Comparison of ENCODE assay signal across 25 cellular contexts in the genomic region with DNA sequence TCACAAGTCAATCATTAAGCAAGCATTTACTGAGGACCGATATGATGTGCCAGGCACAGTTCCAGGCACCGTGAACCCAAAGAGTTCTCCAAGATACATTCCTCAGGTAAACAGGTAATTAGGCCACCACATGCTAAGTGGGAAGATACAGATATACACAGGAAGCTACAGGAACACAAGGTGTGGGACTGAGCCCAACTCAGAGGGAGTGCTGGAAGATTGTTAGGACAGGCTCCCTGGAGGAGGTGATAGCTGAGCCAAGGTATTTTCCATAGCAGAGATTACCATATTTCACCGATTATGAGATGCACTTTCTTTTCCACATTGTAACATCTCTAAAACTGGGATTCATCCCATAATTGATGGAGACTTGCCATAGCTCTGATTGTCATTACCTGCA. TPM values are rescaled to one million over a fixed set of nuclear protein-coding genes. Genes with fewer than 3 reads are reported as not detected.
DNase-seq lines count a peak whose midpoint lies in the region; ATAC-seq, FAIRE-seq and TF ChIP-seq lines count a peak whose summit lies in the region.
"Had no signal": no experiment of that assay in that cellular context is flagged by ENCODE, and none has a peak within 500 bp of the region (broad histone marks: within the 10 kb centered on the region; RNA-seq: fewer than 3 reads in every experiment).

No MANE protein-coding gene starts in this region.

- H2AFZ ChIP-seq in K562 (ENCODE audit: low read depth, low read length) = 0 out of 2 replicates have a peak overlapping the region, but pooled peaks have one; percentile 30
- H2AFZ ChIP-seq in smooth muscle cell (ENCODE audit: low read depth) = no peak overlapping the region
- H2AFZ ChIP-seq: GM23248 had no signal

- FAIRE-seq in A549 (lab: Jason Lieb, UNC) (no peak), K562 (lab: Jason Lieb, UNC) (no peak), GM12892 (lab: Jason Lieb, UNC) (no peak)
- FAIRE-seq: A204.1, D721Med, G401.6, GM19239, H1 had no signal

- no peaks in the 10 kb centered on the region for H4K20me1 ChIP-seq in K562 (replicated peaks; ENCODE audit: control insufficient read depth, insufficient read depth, low read length)
- no peaks in the 10 kb centered on the region for H4K20me1 ChIP-seq in smooth muscle cell (ENCODE audit: low read depth)
- H4K20me1 ChIP-seq: BLaER1 treated with 17β-estradiol and CSF1 and Interleukin-3, amounts not matched to agents 10 nM and 100 nM had no signal

- H3K36me3 ChIP-seq in K562 (ENCODE audit: control insufficient read depth, insufficient read depth, low read length) = no peaks in the 10 kb centered on the region
- H3K36me3 ChIP-seq in smooth muscle cell (ENCODE audit: low read depth) = no peaks in the 10 kb centered on the region
- H3K36me3 ChIP-seq: BE2C; BLaER1 treated with 17β-estradiol and CSF1 and Interleukin-3, amounts not matched to agents 10 nM and 100 nM had no signal

- peaks cover 2% of the 10 kb centered on the region for H3K27me3 Mint-ChIP-seq in glutamatergic neuron (ENCODE audit: unreplicated experiment)

- no TSS peak for BruUV-seq in K562 (replicated peaks; lab: Mats Ljungman, UMichigan)

- TF ChIP-seq RAD21 in A549 (conservative IDR thresholded peaks at IDR 0.05 in 1 of 2, IDR thresholded peaks at IDR 0.05 in 1 of 2) (no peak), K562 (CRISPR knock-in tag; conservative IDR thresholded peaks at IDR 0.05 in 1 of 2, IDR thresholded peaks at IDR 0.05 in 1 of 2) (no peak)

- H3K4me3 Mint-ChIP-seq in glutamatergic neuron (ENCODE audit: unreplicated experiment) = no peak overlapping the region
- H3K4me3 Mint-ChIP-seq: CD14-positive monocyte; CD4-positive, alpha-beta T cell; CD8-positive, alpha-beta memory T cell had no signal

- no peak for TF ChIP-seq CTCF in A549 (IDR thresholded peaks at IDR 0.05)
- no peak for TF ChIP-seq CTCF in K562 (IDR thresholded peaks at IDR 0.05 in 2 of 3, conservative IDR thresholded peaks at IDR 0.05 in 1 of 3; ENCODE audit: insufficient read depth in 2 of 3, low read depth in 1 of 3, low read length in 3 of 3)
- TF ChIP-seq CTCF in smooth muscle cell (IDR thresholded peaks at IDR 0.05; ENCODE audit: borderline replicate concordance, insufficient read depth, poor library complexity, severe bottlenecking) = no peak
- TF ChIP-seq CTCF in glutamatergic neuron (IDR thresholded peaks at IDR 0.05; ENCODE audit: partially characterized antibody, unreplicated experiment) = no peak

- H3K4me3 ChIP-seq in A549 = no peak overlapping the region
- H3K4me3 ChIP-seq in K562 = no peak overlapping the region
- no peak overlapping the region for H3K4me3 ChIP-seq in smooth muscle cell
- H3K4me3 ChIP-seq: BLaER1 treated with 17β-estradiol and CSF1 and Interleukin-3, amounts not matched to agents 10 nM and 100 nM; GM23248 had no signal

- peaks cover 3% of the 10 kb centered on the region for H3K9me3 Mint-ChIP-seq in glutamatergic neuron (ENCODE audit: unreplicated experiment)
- H3K9me3 Mint-ChIP-seq: CD4-positive, alpha-beta T cell had no signal

- H3K4me1 ChIP-seq in A549 (peaks cover 16% of the 10 kb centered on the region), K562 (replicated peaks in 1 of 2; ENCODE audit: control insufficient read depth in 2 of 2, insufficient read depth in 2 of 2, low read length in 2 of 2) (peaks cover 0 to 4% of the 10 kb centered on the region in 2 experiments; a peak in 1 of 5 replicates), smooth muscle cell (ENCODE audit: low read depth) (peaks cover 4% of the 10 kb centered on the region)
- H3K4me1 ChIP-seq: BE2C had no signal

- no peak overlapping the region for H3K27ac Mint-ChIP-seq in glutamatergic neuron (ENCODE audit: unreplicated experiment)
- H3K27ac Mint-ChIP-seq: CD14-positive monocyte; CD4-positive, alpha-beta T cell; CD8-positive, alpha-beta memory T cell had no signal

- H3K27me3 ChIP-seq in K562 (ENCODE audit: control insufficient read depth in 2 of 2, insufficient read depth in 2 of 2, low read length in 2 of 2) (no peaks in the 10 kb centered on the region), smooth muscle cell (ENCODE audit: low read depth) (no peaks in the 10 kb centered on the region)
- H3K27me3 ChIP-seq: BE2C; BLaER1 treated with 17β-estradiol and CSF1 and Interleukin-3, amounts not matched to agents 10 nM and 100 nM had no signal

- H3K4me2 ChIP-seq in A549 = peak overlapping the region; percentile 12; the same call in 1 of the 3 replicates
- no peak overlapping the region for H3K4me2 ChIP-seq in K562 (ENCODE audit: insufficient read depth, low read length)
- H3K4me2 ChIP-seq in smooth muscle cell = no peak overlapping the region
- H3K4me2 ChIP-seq: BLaER1 treated with 17β-estradiol and CSF1 and Interleukin-3, amounts not matched to agents 10 nM and 100 nM had no signal

- H3K9me3 ChIP-seq in A549 = no peaks in the 10 kb centered on the region
- no peaks in the 10 kb centered on the region for H3K9me3 ChIP-seq in K562 (replicated peaks; ENCODE audit: control insufficient read depth, insufficient read depth, low read depth, low read length)
- H3K9me3 ChIP-seq in smooth muscle cell (replicated peaks; ENCODE audit: low read depth) = no peaks in the 10 kb centered on the region
- H3K9me3 ChIP-seq: BE2C had no signal

- peaks cover 29% of the 10 kb centered on the region for H3F3A ChIP-seq in smooth muscle cell (ENCODE audit: low read depth)

- H3K27ac ChIP-seq in A549 (peak overlapping the region in 1 of 2 experiments; percentile 2; a peak in 1 of 6 replicates), K562 (ENCODE audit: extremely low read depth, low read depth, low read length) (no peak overlapping the region), smooth muscle cell (ENCODE audit: low read depth) (peak overlapping the region; percentile 91)
- H3K27ac ChIP-seq: 22Rv1; BLaER1 treated with 17β-estradiol and CSF1 and Interleukin-3, amounts not matched to agents 10 nM and 100 nM; GM23248 had no signal

- 51% methylated on average over 3 of the region's 3 CpGs for WGBS in A549 (ENCODE audit: missing lambda C conversion rate)
- 29% methylated on average over 3 of the region's 3 CpGs for whole genome bisulfite sequencing in K562 (ENCODE audit: insufficient coverage, low coverage, missing lambda C conversion rate)
- WGBS in smooth muscle cell (ENCODE audit: low lambda C conversion rate) = 96% methylated on average over 3 of the region's 3 CpGs

- POLR2A ChIA-PET in A549 (lab: Yijun Ruan, JAX) (no interaction called here), K562 (lab: Yijun Ruan, JAX) (interaction anchor here (0.6 to 2.0 kb wide), 5 partner anchors 8 to 325 kb away, joined by 3 to 6 read pairs (median 3); no protein-coding TSS in a partner anchor)

- intact Hi-C loops in K562 (cut with micrococcal nuclease) = no loop called here

- in situ Hi-C loops in K562 (cut with MboI) = no loop called here

- no peaks in the 10 kb centered on the region for H3K79me2 ChIP-seq in K562 (ENCODE audit: control insufficient read depth, insufficient read depth, low read length)
- H3K79me2 ChIP-seq in smooth muscle cell (ENCODE audit: low read depth) = no peaks in the 10 kb centered on the region

- H3K36me3 Mint-ChIP-seq in glutamatergic neuron (ENCODE audit: unreplicated experiment) = no peaks in the 10 kb centered on the region
- H3K36me3 Mint-ChIP-seq: CD14-positive monocyte; CD8-positive, alpha-beta memory T cell had no signal

- H3K4me1 Mint-ChIP-seq in glutamatergic neuron (ENCODE audit: low read depth, unreplicated experiment) = peaks cover 8% of the 10 kb centered on the region
- H3K4me1 Mint-ChIP-seq: CD14-positive monocyte; CD8-positive, alpha-beta memory T cell had no signal

- H3K9ac ChIP-seq in K562 (ENCODE audit: insufficient read depth in 1 of 2, low read depth in 2 of 2, low read length in 2 of 2) = no peak overlapping the region
- H3K9ac ChIP-seq in smooth muscle cell (ENCODE audit: low read depth) = no peak overlapping the region
- H3K9ac ChIP-seq: BLaER1 treated with 17β-estradiol and CSF1 and Interleukin-3, amounts not matched to agents 10 nM and 100 nM; GM23248 had no signal

- CTCF ChIA-PET in A549 (lab: Yijun Ruan, JAX) (interaction anchor here (1.1 to 1.6 kb wide), 2 partner anchors 14 to 31 kb away, joined by 3 to 4 read pairs; no protein-coding TSS in a partner anchor), K562 (lab: Yijun Ruan, JAX; ENCODE audit: low intra/inter-chr PET ratio) (no interaction called here)

- H3K9me1 ChIP-seq in K562 (ENCODE audit: control insufficient read depth, insufficient read depth, low read length) = no peaks in the 10 kb centered on the region

- ATAC-seq in A549 = peak in 1 of 2 experiments; percentile 43; a peak in 2 of 6 replicates
- peak; percentile 25; the same call in 1 of the 3 replicates for ATAC-seq in K562

- DNase-seq in A549 (ENCODE audit: low read depth in 1 of 2, low spot score in 1 of 2) = no peak
- DNase-seq in K562 (ENCODE audit: extremely low read depth in 1 of 4, low spot score in 3 of 4) = no peak
- DNase-seq in cerebellum (ENCODE audit: low spot score) = peak; percentile 79
- no peak for DNase-seq in smooth muscle cell (lab: John Stamatoyannopoulos, UW; ENCODE audit: unreplicated experiment)
- no peak for DNase-seq in GM12892 (ENCODE audit: insufficient read length)
- DNase-seq in glutamatergic neuron = no peak
- no peak for DNase-seq in HK-2 (ENCODE audit: unreplicated experiment)
- DNase-seq: ACHN; AML-193; BE2C; CD4-positive, alpha-beta T cell; CD8-positive, alpha-beta memory T cell; DMS 273 treated with DMSO at 0.1 percent for 48 hours; DMS79 treated with DMSO at 0.1 percent for 48 hours; GM23248; H7; HCEC 1CT had no signal

- no peak for TF ChIP-seq POLR2A in A549 (IDR thresholded peaks at IDR 0.05; ENCODE audit: low read length)
- TF ChIP-seq POLR2A in K562 (conservative IDR thresholded peaks at IDR 0.05) = no peak
- no peak for TF ChIP-seq POLR2A in GM12892 (IDR thresholded peaks at IDR 0.05; ENCODE audit: low read depth, low read length)

- TF ChIP-seq EP300 in A549 (IDR thresholded peaks at IDR 0.05) (no peak), K562 (IDR thresholded peaks at IDR 0.05; ENCODE audit: low read length) (no peak)

RNA-seq across cellular contexts. Expression of a gene that starts 31.4 kb away (rescaled TPM):
- polyA plus RNA-seq in A549 (2011; rRNA removed) = 97.7 and 113 TPM in 2 replicates
- polyA plus RNA-seq in A549 (2012; cell fraction: cytosol; rRNA removed) = 65.8 and 66.3 TPM in 2 replicates
- 39.6 and 43.3 TPM in 2 replicates for polyA plus RNA-seq in A549 (2012; cell fraction: nucleus; rRNA removed)
- 71.9 to 76.7 TPM (median 75.3 TPM) in 3 replicates for polyA plus RNA-seq in A549 (2017; fragmentation: RNase III; extraction: RNeasy Plus Mini Kit Qiagen cat#74134 plus additional on column Dnase treatment)
- polyA minus RNA-seq in A549 (2011; rRNA and poly(A)+ RNA removed) = 168 and 240 TPM in 2 replicates
- total RNA-seq in K562 (2011; cell fraction: chromatin; rRNA removed; ENCODE audit: low replicate concordance) = 38.2 and 39.6 TPM in 2 replicates
- 12.7 and 17.1 TPM in 2 replicates for total RNA-seq in K562 (2011; cell fraction: nucleolus; rRNA removed)
- total RNA-seq in K562 (2011; cell fraction: nucleoplasm; rRNA removed) = 23.8 and 35.0 TPM in 2 replicates
- 26.2 and 28.7 TPM in 2 replicates for total RNA-seq in K562 (2014; rRNA removed)
- total RNA-seq in K562 (2014; rRNA removed; fragmentation: Illumina TruSeq; extraction: Trizol) = 36.6 and 41.5 TPM in 2 replicates
- 24.9 and 26.9 TPM in 2 replicates for total RNA-seq in K562 (2015; rRNA removed; fragmentation: Illumina TruSeq; extraction: Trizol)
- total RNA-seq in K562 (2021) = 52.4 and 58.6 TPM in 2 replicates
- polyA plus RNA-seq in K562 (2011; rRNA removed) = 21.1 and 34.8 TPM in 2 replicates
- polyA plus RNA-seq in K562 (2011; cell fraction: cytosol; rRNA removed) = 16.5 and 29.9 TPM in 2 replicates
- 10.9 and 24.1 TPM in 2 replicates for polyA plus RNA-seq in K562 (2011; cell fraction: nucleus; rRNA removed)
- 17.2 and 23.2 TPM in 2 replicates for polyA plus RNA-seq in K562 (2012)
- polyA plus RNA-seq in K562 (2014; fragmentation: Illumina TruSeq; extraction: Trizol) = 44.7 and 45.1 TPM in 2 replicates
- polyA plus RNA-seq in K562 (2014; fragmentation: Nextera tagmentation; extraction: Ambion mirVana) = 10 to 100 TPM; 11.3 to 12.6 TPM
- 25.8 and 82.5 TPM in 2 replicates for polyA plus RNA-seq in K562 (2014; rRNA removed)
- 86.8 and 125 TPM in 2 replicates for polyA minus RNA-seq in K562 (2011; rRNA and poly(A)+ RNA removed)
- 23.6 and 23.8 TPM in 2 replicates for polyA minus RNA-seq in K562 (2011; cell fraction: cytosol; rRNA and poly(A)+ RNA removed)
- polyA minus RNA-seq in K562 (2011; cell fraction: nucleus; rRNA and poly(A)+ RNA removed) = 8.6 and 11.3 TPM in 2 replicates
- 20.0 TPM for total RNA-seq in cerebellum
- 209 and 211 TPM in 2 replicates for total RNA-seq in smooth muscle cell
- polyA plus RNA-seq in smooth muscle cell = 111 and 113 TPM in 2 replicates
- polyA plus RNA-seq in GM12892 (2012; ENCODE audit: missing spikeins) = 5.6 TPM
- total RNA-seq in glutamatergic neuron (ENCODE audit: unreplicated experiment) = 259 TPM
- polyA plus RNA-seq: CD14-positive monocyte had no signal
